In genomic region chr20:29443206-29443781, GRCh38 we compare ENCODE assay signal across 8 cellular contexts.
DNase-seq lines count a peak whose midpoint lies in the region; ATAC-seq, FAIRE-seq and TF ChIP-seq lines count a peak whose summit lies in the region.
"Not testable (repeated sequence)": the region's sequence is repeated elsewhere in the genome, so short reads cannot be mapped to it uniquely, and the experiment has no call there.

No MANE protein-coding gene starts in this region.

- peak; percentile 61 for TF ChIP-seq RAD21 in IMR-90 (IDR thresholded peaks at IDR 0.05; ENCODE audit: low read length)

- H2BK5ac ChIP-seq in IMR-90 (ENCODE audit: low read depth, low read length, poor library complexity, severe bottlenecking) = not testable (repeated sequence)

- H3K36me3 ChIP-seq in ACC112 (ENCODE audit: insufficient read depth, low read length); IMR-90 (ENCODE audit: control insufficient read depth, insufficient read depth, low read length); bronchial epithelial cell (ENCODE audit: control insufficient read depth, insufficient read depth, low read length): not testable (repeated sequence)

- H3K9me3 ChIP-seq in IMR-90 (ENCODE audit: control insufficient read depth, insufficient read depth, low read length) = not testable (repeated sequence)

- H3K56ac ChIP-seq in IMR-90 (ENCODE audit: extremely low read depth, insufficient read depth, low read length) = not testable (repeated sequence)

- H3K14ac ChIP-seq in IMR-90 (replicated peaks; ENCODE audit: low read depth, low read length) = not testable (repeated sequence)

- H3K27ac ChIP-seq in ACC112 (ENCODE audit: low read depth, low read length); IMR-90 (ENCODE audit: insufficient read depth, low read length): not testable (repeated sequence)

- not testable (repeated sequence) for FAIRE-seq in bronchial epithelial cell (lab: Jason Lieb, UNC)

- whole genome bisulfite sequencing in IMR-90 (ENCODE audit: extremely low coverage in 2 of 2, insufficient read length in 1 of 2), 2 experiments = no CpG with 5 or more reads among the region's 7 CpGs

- H4K8ac ChIP-seq in IMR-90 (ENCODE audit: low read depth in 2 of 2, low read length in 2 of 2) = not testable (repeated sequence)

- H3K9ac ChIP-seq in IMR-90 (ENCODE audit: low read depth, low read length) = not testable (repeated sequence)

- H3K23ac ChIP-seq in IMR-90 (ENCODE audit: low read depth, low read length) = not testable (repeated sequence)

- not testable (repeated sequence) for H3K79me1 ChIP-seq in IMR-90 (ENCODE audit: low read depth in 1 of 2, low read length in 2 of 2)

- H3K79me2 ChIP-seq in ACC112 (ENCODE audit: control insufficient read depth, insufficient read depth, low read length, unreplicated experiment) = not testable (repeated sequence)

- H3K4me3 ChIP-seq in ACC112 (ENCODE audit: low read depth, low read length) = peak overlapping the region; percentile 71
- H3K4me3 ChIP-seq in IMR-90 (ENCODE audit: insufficient read depth, low read depth, low read length); bronchial epithelial cell (ENCODE audit: low read depth, low read length): not testable (repeated sequence)

- POLR2A ChIA-PET in IMR-90 (lab: Charles Lee; ENCODE audit: unreplicated experiment) = not testable (repeated sequence)

- H3K4ac ChIP-seq in IMR-90 (ENCODE audit: low read depth, low read length) = not testable (repeated sequence)

- peak; percentile 15 for DNase-seq in GM04503 (ENCODE audit: low read depth)
- DNase-seq in IMR-90 = peak; percentile 42
- peak; percentile 18 for DNase-seq in NCI-H345 treated with DMSO at 0.1 percent for 48 hours (lab: John Stamatoyannopoulos, UW; ENCODE audit: unreplicated experiment)
- DNase-seq in SW 1271 (lab: John Stamatoyannopoulos, UW) = peak; percentile 14 to 55
- peak; percentile 38 for DNase-seq in bronchial epithelial cell (ENCODE audit: low read depth)
- DNase-seq in hepatic stellate cell (ENCODE audit: low spot score) = peak; percentile 7
- peak; percentile 88 for DNase-seq in pons (ENCODE audit: low spot score)

- H4K91ac ChIP-seq in IMR-90 (ENCODE audit: insufficient read depth, low read depth, low read length) = not testable (repeated sequence)

- not testable (repeated sequence) for H3K18ac ChIP-seq in IMR-90 (ENCODE audit: low read depth, low read length)

- intact Hi-C loops in IMR-90 (cut with micrococcal nuclease) = not testable (repeated sequence)

- CTCF ChIA-PET in IMR-90 (lab: Yijun Ruan, JAX) = interaction anchor here (0.8 kb wide), 1 partner anchor 15 kb away, joined by 3 read pairs; no protein-coding TSS in a partner anchor

- H4K5ac ChIP-seq in IMR-90 (ENCODE audit: low read depth, low read length) = not testable (repeated sequence)

- not testable (repeated sequence) for TF ChIP-seq POLR2A in IMR-90 (IDR thresholded peaks at IDR 0.05; ENCODE audit: low read depth, low read length)

- not testable (repeated sequence) for H2BK20ac ChIP-seq in IMR-90 (ENCODE audit: low read depth, low read length)

- H2AK9ac ChIP-seq in IMR-90 (replicated peaks; ENCODE audit: low read depth, low read length, poor library complexity) = not testable (repeated sequence)

- H2AK5ac ChIP-seq in IMR-90 (ENCODE audit: low read depth, low read length) = not testable (repeated sequence)

- H2AFZ ChIP-seq in ACC112 (ENCODE audit: low read length, unreplicated experiment) = peak overlapping the region; percentile 53
- H2AFZ ChIP-seq in IMR-90 (replicated peaks; ENCODE audit: low read length, poor library complexity) = not testable (repeated sequence)

- not testable (repeated sequence) for BruUV-seq in IMR-90 (replicated peaks; lab: Mats Ljungman, UMichigan)

- H3K4me2 ChIP-seq in IMR-90 (ENCODE audit: low read depth, low read length) = not testable (repeated sequence)

- H4K20me1 ChIP-seq in IMR-90 (ENCODE audit: insufficient read depth, low read length) = not testable (repeated sequence)

- in situ Hi-C loops in IMR-90 (cut with MboI; ENCODE audit: low sequenced_read_pairs) = not testable (repeated sequence)

- not testable (repeated sequence) for H3K4me1 ChIP-seq in ACC112 (ENCODE audit: control insufficient read depth, insufficient read depth, low read length, unreplicated experiment); IMR-90 (ENCODE audit: control insufficient read depth, insufficient read depth, low read length)

- H3K27me3 ChIP-seq in ACC112 (ENCODE audit: insufficient read depth, low read length) = peaks cover 15% of the 10 kb centered on the region
- H3K27me3 ChIP-seq in IMR-90 (ENCODE audit: control insufficient read depth, insufficient read depth, low read length); bronchial epithelial cell (ENCODE audit: control insufficient read depth, insufficient read depth, low read length): not testable (repeated sequence)

- H2BK120ac ChIP-seq in IMR-90 (ENCODE audit: low read depth, low read length) = not testable (repeated sequence)

- H3K9me1 ChIP-seq in IMR-90 (ENCODE audit: insufficient read depth, low read length) = not testable (repeated sequence)

- peak; percentile 56 for ATAC-seq in IMR-90 (ENCODE audit: low read depth)

- not testable (repeated sequence) for H2BK15ac ChIP-seq in IMR-90 (ENCODE audit: low read depth, low read length)

- TF ChIP-seq CTCF in IMR-90 (conservative IDR thresholded peaks at IDR 0.05; ENCODE audit: low read depth, low read length) = peak; percentile 56
- peak; percentile 52 for TF ChIP-seq CTCF in bronchial epithelial cell (IDR thresholded peaks at IDR 0.05; ENCODE audit: insufficient read depth, low read length, severe bottlenecking)

- dilution Hi-C loops in IMR-90 (cut with HindIII; ENCODE audit: low sequenced_read_pairs, unreplicated experiment) = not testable (repeated sequence)

Comparison
In these comparisons a context has a peak if more than half of its experiments do, and no peak if none do; other contexts are left out.
1. DNase-seq: peak in every context shown above with its lines; median percentile 88 in pons; 42 in IMR-90; 38 in bronchial epithelial cell; 34 in SW 1271; 18 in NCI-H345 treated with DMSO at 0.1 percent for 48 hours; 15 in GM04503; 7 in hepatic stellate cell.